In genomic region chrX:119512145-119512800, GRCh38 we compare ENCODE assay signal across 9 cellular contexts. TPM values are rescaled to one million over a fixed set of nuclear protein-coding genes. Genes with fewer than 3 reads are reported as not detected.
DNase-seq lines count a peak whose midpoint lies in the region; ATAC-seq, FAIRE-seq and TF ChIP-seq lines count a peak whose summit lies in the region.
"Had no signal": no experiment of that assay in that cellular context is flagged by ENCODE, and none has a peak within 500 bp of the region (broad histone marks: within the 10 kb centered on the region; RNA-seq: fewer than 3 reads in every experiment).

No MANE protein-coding gene starts in this region.

- no peaks in the 10 kb centered on the region for H3K9me2 ChIP-seq in PC-9 (ENCODE audit: insufficient read depth)

- peak; percentile 48 for TF ChIP-seq CTCF in CD14-positive monocyte (IDR thresholded peaks at IDR 0.05)
- TF ChIP-seq CTCF in PC-9 (conservative IDR thresholded peaks at IDR 0.05), result peak; percentile 83
- TF ChIP-seq CTCF in lung (IDR thresholded peaks at IDR 0.05; ENCODE audit: control extremely low read depth, extremely low read depth), result peak; percentile 28

- H3K27ac ChIP-seq in PC-9 (no peak overlapping the region), lung (ENCODE audit: low read depth in 1 of 2, low read length in 1 of 2) (no peak overlapping the region)

- no peaks in the 10 kb centered on the region for H3K9me3 ChIP-seq in PC-9 (ENCODE audit: insufficient read depth, low read depth)
- no peaks in the 10 kb centered on the region for H3K9me3 ChIP-seq in lung (ENCODE audit: control insufficient read depth in 2 of 2, insufficient read depth in 1 of 2, low read length in 1 of 2)

- H4K20me1 ChIP-seq in PC-9 (ENCODE audit: insufficient read depth), result no peaks in the 10 kb centered on the region

- intact Hi-C loops in CD14-positive monocyte (cut with micrococcal nuclease) (loop anchor here in 1 of 2 donors (10.0 kb wide), 1 partner anchor 53 kb away; the partner anchor contains the start of gene STEEP1), PC-9 (cut with micrococcal nuclease; ENCODE audit: unreplicated experiment) (loop anchor here (1.0 to 10.0 kb wide), 6 partner anchors 24 to 703 kb away; partner anchors contain the start of gene SLC25A5), posterior vena cava (cut with DNase I) (no loop called here)

- 49 to 54% methylated on average over 14 of the region's 14 CpGs for WGBS in lung, 2 donors

- H3K4me3 ChIP-seq in PC-9 (no peak overlapping the region), lung (no peak overlapping the region)

- H3F3A ChIP-seq in PC-9 (ENCODE audit: insufficient read depth, low read depth), result no peaks in the 10 kb centered on the region

- CTCF ChIA-PET in PC-9 (lab: Charles Lee), result interaction anchor here (0.5 to 2.1 kb wide), 11 partner anchors 9 to 393 kb away, joined by 3 to 13 read pairs (median 6); partner anchors contain the start of genes SLC25A5 and UBE2A

- no peaks in the 10 kb centered on the region for H3K79me2 ChIP-seq in PC-9 (ENCODE audit: low read depth)

- peaks cover 5% of the 10 kb centered on the region for H3K4me1 Mint-ChIP-seq in CD14-positive monocyte

- peak; percentile 53 for DNase-seq in CD14-positive monocyte (ENCODE audit: low spot score)
- DNase-seq in LHCN-M2 (ENCODE audit: low read depth), result peak; percentile 62
- peak; percentile 78 to 80 for DNase-seq in PC-9
- peak; percentile 34 for DNase-seq in dedifferentiated amniotic fluid mesenchymal stem cell (ENCODE audit: extremely low spot score)
- DNase-seq in lung (ENCODE audit: low spot score), result peak; percentile 66
- DNase-seq in urothelium cell line (ENCODE audit: low spot score), result peak; percentile 49
- no peak for DNase-seq in posterior vena cava (ENCODE audit: low spot score)

- H3K36me3 ChIP-seq in PC-9 (ENCODE audit: low read depth) (no peaks in the 10 kb centered on the region), lung (ENCODE audit: control insufficient read depth in 2 of 2, insufficient read depth in 2 of 2, low read length in 2 of 2) (no peaks in the 10 kb centered on the region)

- no peak for FAIRE-seq in urothelium cell line (lab: Jason Lieb, UNC)

- H3K27me3 ChIP-seq in PC-9 (ENCODE audit: insufficient read depth, low read depth) (no peaks in the 10 kb centered on the region), lung (ENCODE audit: control insufficient read depth, insufficient read depth) (no peaks in the 10 kb centered on the region)

- H3K9me3 Mint-ChIP-seq in CD14-positive monocyte, result no peaks in the 10 kb centered on the region
- H3K9me3 Mint-ChIP-seq: naive thymus-derived CD8-positive, alpha-beta T cell had no signal

- H3K4me3 Mint-ChIP-seq in CD14-positive monocyte, result no peak overlapping the region
- H3K4me3 Mint-ChIP-seq: naive thymus-derived CD8-positive, alpha-beta T cell had no signal

- no TSS peak for BruUV-seq in PC-9 (replicated peaks; lab: Mats Ljungman, UMichigan)

- ATAC-seq in GM18511 (IDR thresholded peaks at IDR 0.05; ENCODE audit: unreplicated experiment) (peak; percentile 89), lung (ENCODE audit: insufficient read depth, low FRiP score) (peak; percentile 85)
- ATAC-seq: naive thymus-derived CD8-positive, alpha-beta T cell had no signal

- no peaks in the 10 kb centered on the region for H3K36me3 Mint-ChIP-seq in CD14-positive monocyte
- H3K36me3 Mint-ChIP-seq: naive thymus-derived CD8-positive, alpha-beta T cell had no signal

- 0 out of 2 replicates have a peak overlapping the region, but pooled peaks have one; percentile 13 for H3K4me2 ChIP-seq in PC-9

- H3K27me3 Mint-ChIP-seq in CD14-positive monocyte (ENCODE audit: low read depth in 3 of 3), result peaks cover 2 to 11% (median 3%) of the 10 kb centered on the region in 3 donors
- H3K27me3 Mint-ChIP-seq: naive thymus-derived CD8-positive, alpha-beta T cell had no signal

- no peak overlapping the region for H3K27ac Mint-ChIP-seq in CD14-positive monocyte
- H3K27ac Mint-ChIP-seq: naive thymus-derived CD8-positive, alpha-beta T cell had no signal

- H2AFZ ChIP-seq in PC-9, result no peak overlapping the region

- POLR2A ChIA-PET in PC-9 (lab: Charles Lee; ENCODE audit: unreplicated experiment), result interaction anchor here (0.6 to 1.1 kb wide), 2 partner anchors 9 to 11 kb away, joined by 3 to 12 read pairs; no protein-coding TSS in a partner anchor

- peaks cover 5% of the 10 kb centered on the region for H3K4me1 ChIP-seq in PC-9 (replicated peaks; ENCODE audit: insufficient read depth)
- no peaks in the 10 kb centered on the region for H3K4me1 ChIP-seq in lung (ENCODE audit: control insufficient read depth in 2 of 2, insufficient read depth in 2 of 2, low read length in 2 of 2)

RNA-seq across cellular contexts. Expression of gene SLC25A5, which starts 44.0 kb away (rescaled TPM):
- 100 to 1,000 TPM; 436 to 491 TPM for polyA plus RNA-seq in CD14-positive monocyte
- 232 and 250 TPM in 2 replicates for total RNA-seq in LHCN-M2 (2014; rRNA removed)
- polyA plus RNA-seq in LHCN-M2 (2012), result 320 TPM
- total RNA-seq in PC-9 (2021), result 714 and 807 TPM in 2 replicates
- total RNA-seq in lung, result 100 to 1,000 TPM; 181 to 430 TPM
- 100 to 1,000 TPM; 169 to 417 TPM for polyA plus RNA-seq in lung
- 100 to 1,000 TPM; 134 to 150 TPM for total RNA-seq in posterior vena cava

RNA-seq across cellular contexts. Expression of gene STEEP1, which starts 52.9 kb away (rescaled TPM):
- polyA plus RNA-seq in CD14-positive monocyte, result 10 to 100 TPM; 10.6 to 13.2 TPM
- total RNA-seq in LHCN-M2 (2014; rRNA removed), result 19.1 and 24.5 TPM in 2 replicates
- polyA plus RNA-seq in LHCN-M2 (2012), result 15.1 TPM
- 56.5 and 63.7 TPM in 2 replicates for total RNA-seq in PC-9 (2021)
- total RNA-seq in lung, result 10 to 100 TPM; 19.0 to 40.8 TPM
- polyA plus RNA-seq in lung, result 10 to 100 TPM in 1 of 2 donors, 1 to 10 TPM in 1; 8.3 to 17.4 TPM
- total RNA-seq in posterior vena cava, result 10 to 100 TPM; 13.6 to 15.1 TPM

Comparison
In these comparisons a context has a peak if more than half of its experiments do, and no peak if none do; other contexts are left out.
1. CTCF ChIP-seq: peak in every context shown above with its lines; median percentile 83 in PC-9; 48 in CD14-positive monocyte; 28 in lung.